In genomic region chr11:57321996-57322880, GRCh38 we compare ENCODE assay signal across 8 cellular contexts. TPM values are rescaled to one million over a fixed set of nuclear protein-coding genes. Genes with fewer than 3 reads are reported as not detected.
DNase-seq lines count a peak whose midpoint lies in the region; ATAC-seq lines count a peak whose summit lies in the region.

No MANE protein-coding gene starts in this region.

- peaks cover 17% of the 10 kb centered on the region for H3K36me3 Mint-ChIP-seq in activated naive CD4-positive, alpha-beta T cell treated with anti-CD3 and anti-CD28 coated beads, Interleukin-2, amount 50 U/mL, for 24 hours
- peaks cover 19% of the 10 kb centered on the region for H3K36me3 Mint-ChIP-seq in activated naive CD4-positive, alpha-beta T cell treated with anti-CD3 and anti-CD28 coated beads, Interleukin-2, amount 10 ng/mL, durations not matched to agents 7 days and 5 days

- DNase-seq in activated naive CD4-positive, alpha-beta T cell treated with anti-CD3 and anti-CD28 coated beads, Interleukin-2, amount 10 ng/mL, durations not matched to agents 7 days and 5 days: no peak
- DNase-seq in NCI-H526 treated with DMSO at 0.1 percent for 48 hours (lab: John Stamatoyannopoulos, UW) (peak; percentile 37), cerebellar cortex (ENCODE audit: low spot score) (peak; percentile 81), islet precursor cell (peak; percentile 97), NCI-H146 (lab: John Stamatoyannopoulos, UW) (no peak)

- H3K4me1 ChIP-seq in skeletal muscle tissue (ENCODE audit: control insufficient read depth in 3 of 3, insufficient read depth in 3 of 3, low read length in 3 of 3): peaks cover 61 to 73% (median 61%) of the 10 kb centered on the region in 3 donors

- peak overlapping the region; percentile 74 to 82 (median 78) for H3K4me3 ChIP-seq in skeletal muscle tissue (ENCODE audit: low read length in 3 of 3)

- H3K27ac ChIP-seq in skeletal muscle tissue (ENCODE audit: low read depth, low read length): peak overlapping the region; percentile 95

- H3K4me3 Mint-ChIP-seq in activated naive CD4-positive, alpha-beta T cell treated with anti-CD3 and anti-CD28 coated beads, Interleukin-2, amount 50 U/mL, for 24 hours: peak overlapping the region; percentile 90
- H3K4me3 Mint-ChIP-seq in activated naive CD4-positive, alpha-beta T cell treated with anti-CD3 and anti-CD28 coated beads, Interleukin-2, amount 10 ng/mL, durations not matched to agents 7 days and 5 days: no peak overlapping the region

- no peaks in the 10 kb centered on the region for H3K9me3 ChIP-seq in skeletal muscle tissue (ENCODE audit: control insufficient read depth in 3 of 3, low read length in 3 of 3)

- no peak for ATAC-seq in HG02798 (IDR thresholded peaks at IDR 0.05; ENCODE audit: poor library complexity, unreplicated experiment)

- H3K9ac ChIP-seq in skeletal muscle tissue (ENCODE audit: low read depth in 1 of 3, low read length in 3 of 3): peak overlapping the region; percentile 57 to 84 (median 82)

- CTCF ChIA-PET in activated naive CD4-positive, alpha-beta T cell treated with anti-CD3 and anti-CD28 coated beads, Interleukin-2, amount 10 ng/mL, durations not matched to agents 7 days and 5 days (lab: Charles Lee): interaction anchor here (1.2 kb wide), 1 partner anchor 16 kb away, joined by 3 read pairs; the partner anchor contains the start of gene P2RX3

- H3K27ac Mint-ChIP-seq in activated naive CD4-positive, alpha-beta T cell treated with anti-CD3 and anti-CD28 coated beads, Interleukin-2, amount 50 U/mL, for 24 hours: peak overlapping the region; percentile 82
- H3K27ac Mint-ChIP-seq in activated naive CD4-positive, alpha-beta T cell treated with anti-CD3 and anti-CD28 coated beads, Interleukin-2, amount 10 ng/mL, durations not matched to agents 7 days and 5 days: no peak overlapping the region

- no peaks in the 10 kb centered on the region for H3K9me3 Mint-ChIP-seq in activated naive CD4-positive, alpha-beta T cell treated with anti-CD3 and anti-CD28 coated beads, Interleukin-2, amount 50 U/mL, for 24 hours
- H3K9me3 Mint-ChIP-seq in activated naive CD4-positive, alpha-beta T cell treated with anti-CD3 and anti-CD28 coated beads, Interleukin-2, amount 10 ng/mL, durations not matched to agents 7 days and 5 days: no peaks in the 10 kb centered on the region

- H3K4me1 Mint-ChIP-seq in activated naive CD4-positive, alpha-beta T cell treated with anti-CD3 and anti-CD28 coated beads, Interleukin-2, amount 50 U/mL, for 24 hours: peaks cover 44% of the 10 kb centered on the region
- peaks cover 45% of the 10 kb centered on the region for H3K4me1 Mint-ChIP-seq in activated naive CD4-positive, alpha-beta T cell treated with anti-CD3 and anti-CD28 coated beads, Interleukin-2, amount 10 ng/mL, durations not matched to agents 7 days and 5 days

- H3K36me3 ChIP-seq in skeletal muscle tissue (ENCODE audit: control insufficient read depth in 3 of 3, insufficient read depth in 3 of 3, low read length in 3 of 3): peaks cover 16 to 28% (median 22%) of the 10 kb centered on the region in 3 donors

- H3K27me3 Mint-ChIP-seq in activated naive CD4-positive, alpha-beta T cell treated with anti-CD3 and anti-CD28 coated beads, Interleukin-2, amount 50 U/mL, for 24 hours: no peaks in the 10 kb centered on the region
- peaks cover 4% of the 10 kb centered on the region for H3K27me3 Mint-ChIP-seq in activated naive CD4-positive, alpha-beta T cell treated with anti-CD3 and anti-CD28 coated beads, Interleukin-2, amount 10 ng/mL, durations not matched to agents 7 days and 5 days

- H3K27me3 ChIP-seq in skeletal muscle tissue (ENCODE audit: control insufficient read depth in 3 of 3, insufficient read depth in 3 of 3, low read length in 3 of 3): no peaks in the 10 kb centered on the region

RNA-seq across cellular contexts. Expression of gene TNKS1BP1, which starts 2.5 kb away (rescaled TPM):
- 65.2 TPM for total RNA-seq in skeletal muscle tissue

RNA-seq across cellular contexts. Expression of gene SSRP1, which starts 13.5 kb away (rescaled TPM):
- 38.6 TPM for total RNA-seq in skeletal muscle tissue

RNA-seq across cellular contexts. Expression of gene P2RX3, which starts 15.9 kb away (rescaled TPM):
- total RNA-seq in skeletal muscle tissue: 1.6 TPM

RNA-seq across cellular contexts. Expression of gene PRG3, which starts 58.7 kb away (rescaled TPM):
- 2.6 TPM for total RNA-seq in skeletal muscle tissue

Comparison
In these comparisons a context has a peak if more than half of its experiments do, and no peak if none do; other contexts are left out.
1. DNase-seq: peak in NCI-H526 treated with DMSO at 0.1 percent for 48 hours (single experiment), cerebellar cortex (single experiment) and islet precursor cell (single experiment); none in activated naive CD4-positive, alpha-beta T cell treated with anti-CD3 and anti-CD28 coated beads, Interleukin-2, amount 10 ng/mL, durations not matched to agents 7 days and 5 days (single experiment) and NCI-H146 (single experiment).